ENCODE assay signal across 9 cellular contexts in genomic region chr15:80179025-80179759, GRCh38. TPM values are rescaled to one million over a fixed set of nuclear protein-coding genes. Genes with fewer than 3 reads are reported as not detected.
DNase-seq lines count a peak whose midpoint lies in the region; ATAC-seq and TF ChIP-seq lines count a peak whose summit lies in the region.
"Had no signal": no experiment of that assay in that cellular context is flagged by ENCODE, and none has a peak within 500 bp of the region (broad histone marks: within the 10 kb centered on the region; RNA-seq: fewer than 3 reads in every experiment).

No MANE protein-coding gene starts in this region.

- H3K27ac ChIP-seq in HCT116 (ENCODE audit: low read depth, low read length) = no peak overlapping the region

- no peak for TF ChIP-seq RAD21 in HCT116 (IDR thresholded peaks at IDR 0.05; ENCODE audit: low read depth)

- TF ChIP-seq POLR2A in HCT116 (IDR thresholded peaks at IDR 0.05; ENCODE audit: borderline replicate concordance, extremely low read depth, insufficient read depth, insufficient read length) = no peak

- H3K4me3 Mint-ChIP-seq in stimulated activated naive B cell treated with anti-CD40 and anti-IgM and Interleukin-4, amounts not matched to agents 10 μg/mL and 1 μg/mL and 100 μg/mL, for 72 hours = no peak overlapping the region
- H3K4me3 Mint-ChIP-seq: naive B cell had no signal

- H3K4me1 Mint-ChIP-seq in stimulated activated naive B cell treated with anti-CD40 and anti-IgM and Interleukin-4, amounts not matched to agents 10 μg/mL and 1 μg/mL and 100 μg/mL, for 72 hours = peaks cover 0 to 3% of the 10 kb centered on the region in 2 donors
- H3K4me1 Mint-ChIP-seq: naive B cell had no signal

- no peak overlapping the region for H2AFZ ChIP-seq in HCT116 (ENCODE audit: low read depth, low read length, poor library complexity, severe bottlenecking)

- H3K9me2 ChIP-seq in HCT116 (ENCODE audit: insufficient read depth) = no peaks in the 10 kb centered on the region

- peaks cover 0 to 10% of the 10 kb centered on the region in 2 experiments; a peak in 2 of 4 replicates for H3K4me1 ChIP-seq in HCT116 (ENCODE audit: control insufficient read depth in 1 of 2, insufficient read depth in 2 of 2, low read length in 2 of 2)

- no peak for TF ChIP-seq CTCF in HCT116 (IDR thresholded peaks at IDR 0.05 in 2 of 3, conservative IDR thresholded peaks at IDR 0.05 in 1 of 3; ENCODE audit: borderline replicate concordance in 1 of 3, insufficient read depth in 1 of 3, low read depth in 2 of 3, low read length in 2 of 3)

- no peaks in the 10 kb centered on the region for H3K36me3 ChIP-seq in HCT116 (ENCODE audit: control insufficient read depth in 1 of 2, insufficient read depth in 2 of 2, low read length in 2 of 2)

- H3K27me3 ChIP-seq in HCT116 (ENCODE audit: insufficient read depth, low read length) = no peaks in the 10 kb centered on the region

- no TSS peak for BruUV-seq in HCT116 (replicated peaks; lab: Mats Ljungman, UMichigan)

- CTCF ChIA-PET in HCT116 (lab: Charles Lee) = no interaction called here

- H3K9ac ChIP-seq in HCT116 (ENCODE audit: low read length) = no peak overlapping the region

- ATAC-seq in HCT116 (no peak), SK-N-SH treated with all-trans-retinoic acid at 6 μM for 48 hours (peak; percentile 66), GM21526 (IDR thresholded peaks at IDR 0.05; ENCODE audit: low FRiP score, unreplicated experiment) (no peak)
- ATAC-seq in stimulated activated naive B cell treated with anti-CD40 and anti-IgM and Interleukin-4, amounts not matched to agents 10 μg/mL and 1 μg/mL and 100 μg/mL, for 72 hours (replicated peaks) = peak; percentile 56 to 65

- peaks cover 17 to 59% of the 10 kb centered on the region in 2 donors for H3K36me3 Mint-ChIP-seq in stimulated activated naive B cell treated with anti-CD40 and anti-IgM and Interleukin-4, amounts not matched to agents 10 μg/mL and 1 μg/mL and 100 μg/mL, for 72 hours

- no peaks in the 10 kb centered on the region for H3K79me2 ChIP-seq in HCT116 (ENCODE audit: insufficient read depth, low read length)

- H3K4me2 ChIP-seq in HCT116 (ENCODE audit: low read length) = peak overlapping the region; percentile 53

- H3K27me3 Mint-ChIP-seq in stimulated activated naive B cell treated with anti-CD40 and anti-IgM and Interleukin-4, amounts not matched to agents 10 μg/mL and 1 μg/mL and 100 μg/mL, for 72 hours = no peaks in the 10 kb centered on the region
- H3K27me3 Mint-ChIP-seq: naive B cell had no signal

- intact Hi-C loops in HCT116 (cut with micrococcal nuclease) = loop anchor here (10.0 kb wide), 3 partner anchors 284 to 584 kb away; partner anchors contain the start of gene MTHFS

- DNase-seq in HCT116 (ENCODE audit: low read depth, low spot score) (no peak), fibroblast of the conjunctiva (ENCODE audit: low read depth) (peak; percentile 62), NCI-H2171 treated with DMSO at 0.1 percent for 48 hours (lab: John Stamatoyannopoulos, UW) (no peak), T-helper 1 cell (no peak)
- DNase-seq in stimulated activated naive B cell treated with anti-CD40 and anti-IgM and Interleukin-4, amounts not matched to agents 10 μg/mL and 1 μg/mL and 100 μg/mL, for 72 hours = no peak
- DNase-seq: naive B cell had no signal

- H3K9me3 Mint-ChIP-seq in stimulated activated naive B cell treated with anti-CD40 and anti-IgM and Interleukin-4, amounts not matched to agents 10 μg/mL and 1 μg/mL and 100 μg/mL, for 72 hours = no peaks in the 10 kb centered on the region
- H3K9me3 Mint-ChIP-seq: activated T-helper 2 cell treated with anti-CD3 and anti-CD28 coated beads, Interferon-gamma antibody, Interleukin-2, Interleukin-4, amounts not matched to agents 10 μg/mL and 5 μg/mL and 100 μg/mL, durations not matched to agents 14 hours and 24 hours and 36 hours; naive B cell had no signal

- H3K9me3 ChIP-seq in HCT116 (ENCODE audit: control insufficient read depth in 1 of 2, insufficient read depth in 1 of 2, low read depth in 1 of 2, low read length in 2 of 2) = no peaks in the 10 kb centered on the region

- no peak overlapping the region for H3K27ac Mint-ChIP-seq in stimulated activated naive B cell treated with anti-CD40 and anti-IgM and Interleukin-4, amounts not matched to agents 10 μg/mL and 1 μg/mL and 100 μg/mL, for 72 hours
- H3K27ac Mint-ChIP-seq: activated T-helper 2 cell treated with anti-CD3 and anti-CD28 coated beads, Interferon-gamma antibody, Interleukin-2, Interleukin-4, amounts not matched to agents 10 μg/mL and 5 μg/mL and 100 μg/mL, durations not matched to agents 14 hours and 24 hours and 36 hours had no signal

- RAD21 ChIA-PET in HCT116 (lab: Charles Lee; ENCODE audit: low non-redundant PET in 1 of 2, low total read pairs in 2 of 2, uncharacterized antibody in 2 of 2, unreplicated experiment in 2 of 2) = no interaction called here

- POLR2A ChIA-PET in HCT116 (lab: Charles Lee) = no interaction called here

- no peak overlapping the region for H3K4me3 ChIP-seq in HCT116 (replicated peaks in 1 of 2; ENCODE audit: low read depth in 1 of 2, low read length in 2 of 2)

- no peaks in the 10 kb centered on the region for H4K20me1 ChIP-seq in HCT116 (ENCODE audit: insufficient read depth)

TF ChIP-seq in HCT116, 20 proteins besides CTCF, POLR2A, EP300 and RAD21:
- TF ChIP-seq SP1 (IDR thresholded peaks at IDR 0.05; ENCODE audit: low read depth) (peak; percentile 31; the same call in 1 of the 2 replicates), FOSL1 (IDR thresholded peaks at IDR 0.05; ENCODE audit: low read depth) (peak; percentile 50), ZFX (IDR thresholded peaks at IDR 0.05) (no peak)

TF ChIP-seq in SK-N-SH treated with all-trans-retinoic acid at 6 μM for 48 hours, 23 proteins besides CTCF, POLR2A, EP300 and RAD21:
- TF ChIP-seq, protein P1, sequence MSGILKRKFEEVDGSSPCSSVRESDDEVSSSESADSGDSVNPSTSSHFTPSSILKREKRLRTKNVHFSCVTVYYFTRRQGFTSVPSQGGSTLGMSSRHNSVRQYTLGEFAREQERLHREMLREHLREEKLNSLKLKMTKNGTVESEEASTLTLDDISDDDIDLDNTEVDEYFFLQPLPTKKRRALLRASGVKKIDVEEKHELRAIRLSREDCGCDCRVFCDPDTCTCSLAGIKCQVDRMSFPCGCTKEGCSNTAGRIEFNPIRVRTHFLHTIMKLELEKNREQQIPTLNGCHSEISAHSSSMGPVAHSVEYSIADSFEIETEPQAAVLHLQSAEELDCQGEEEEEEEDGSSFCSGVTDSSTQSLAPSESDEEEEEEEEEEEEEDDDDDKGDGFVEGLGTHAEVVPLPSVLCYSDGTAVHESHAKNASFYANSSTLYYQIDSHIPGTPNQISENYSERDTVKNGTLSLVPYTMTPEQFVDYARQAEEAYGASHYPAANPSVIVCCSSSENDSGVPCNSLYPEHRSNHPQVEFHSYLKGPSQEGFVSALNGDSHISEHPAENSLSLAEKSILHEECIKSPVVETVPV (CRISPR knock-in tag; IDR thresholded peaks at IDR 0.05) = no peak
- no peak for TF ChIP-seq BACH2 (CRISPR knock-in tag; IDR thresholded peaks at IDR 0.05; ENCODE audit: borderline replicate concordance)
- no peak for TF ChIP-seq ESRRG (CRISPR knock-in tag; IDR thresholded peaks at IDR 0.05)

RNA-seq across cellular contexts. Expression of gene FAH, which starts 26.4 kb away (rescaled TPM):
- 20.0 TPM for total RNA-seq in HCT116 (2021; ENCODE audit: unreplicated experiment)
- 18.3 and 21.3 TPM in 2 replicates for polyA plus RNA-seq in HCT116 (2012)

Comparison
In these comparisons a context has a peak if more than half of its experiments do, and no peak if none do; other contexts are left out.
1. ATAC-seq: peak in SK-N-SH treated with all-trans-retinoic acid at 6 μM for 48 hours (single experiment) and stimulated activated naive B cell treated with anti-CD40 and anti-IgM and Interleukin-4, amounts not matched to agents 10 μg/mL and 1 μg/mL and 100 μg/mL, for 72 hours (2 of 2); none in HCT116 (single experiment) and GM21526 (single experiment).